Comparison of ENCODE assay signal across 8 cellular contexts in the genomic region with DNA sequence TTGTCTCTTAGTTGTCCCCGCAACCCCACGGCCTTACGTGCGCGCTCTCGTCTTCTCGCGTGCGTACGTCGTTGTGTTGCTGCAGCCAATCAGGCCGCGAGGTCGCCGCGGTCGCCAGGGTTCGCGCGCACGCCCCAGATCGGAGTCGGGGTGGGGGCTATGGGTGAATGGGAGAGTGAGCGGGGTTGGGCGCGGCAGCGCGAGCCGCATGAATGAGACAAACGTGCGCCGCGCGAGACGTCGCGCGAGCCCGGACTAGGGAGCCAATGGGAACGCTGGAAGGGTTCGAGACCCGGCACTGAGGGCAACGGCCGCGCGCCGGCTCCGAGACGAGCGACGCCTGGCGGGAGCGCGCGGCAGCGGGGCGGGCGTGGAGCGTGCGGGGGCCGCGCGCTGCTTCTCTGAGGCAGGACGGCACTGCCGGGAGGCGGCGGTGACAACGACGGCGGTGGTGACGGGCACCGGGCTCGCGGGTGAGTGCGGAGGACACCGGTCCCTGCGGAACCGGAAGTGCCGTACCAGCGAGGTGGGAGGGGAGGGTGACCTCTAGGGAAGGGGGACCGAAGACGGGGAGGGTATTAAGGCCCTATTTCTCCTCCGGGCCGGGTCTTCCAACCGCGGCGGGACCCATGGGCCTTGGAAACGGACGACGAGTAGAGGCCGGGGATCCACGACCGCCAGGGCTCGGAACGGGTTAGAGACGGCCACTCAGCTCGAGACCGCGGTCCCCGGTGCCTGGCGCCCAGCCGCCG. TPM values are rescaled to one million over a fixed set of nuclear protein-coding genes. Genes with fewer than 3 reads are reported as not detected.
A peak's percentile ranks its signal among the peaks of the same experiment; 100 is the strongest.
DNase-seq lines count a peak whose midpoint lies in the region; ATAC-seq and TF ChIP-seq lines count a peak whose summit lies in the region.

A gene with protein sequence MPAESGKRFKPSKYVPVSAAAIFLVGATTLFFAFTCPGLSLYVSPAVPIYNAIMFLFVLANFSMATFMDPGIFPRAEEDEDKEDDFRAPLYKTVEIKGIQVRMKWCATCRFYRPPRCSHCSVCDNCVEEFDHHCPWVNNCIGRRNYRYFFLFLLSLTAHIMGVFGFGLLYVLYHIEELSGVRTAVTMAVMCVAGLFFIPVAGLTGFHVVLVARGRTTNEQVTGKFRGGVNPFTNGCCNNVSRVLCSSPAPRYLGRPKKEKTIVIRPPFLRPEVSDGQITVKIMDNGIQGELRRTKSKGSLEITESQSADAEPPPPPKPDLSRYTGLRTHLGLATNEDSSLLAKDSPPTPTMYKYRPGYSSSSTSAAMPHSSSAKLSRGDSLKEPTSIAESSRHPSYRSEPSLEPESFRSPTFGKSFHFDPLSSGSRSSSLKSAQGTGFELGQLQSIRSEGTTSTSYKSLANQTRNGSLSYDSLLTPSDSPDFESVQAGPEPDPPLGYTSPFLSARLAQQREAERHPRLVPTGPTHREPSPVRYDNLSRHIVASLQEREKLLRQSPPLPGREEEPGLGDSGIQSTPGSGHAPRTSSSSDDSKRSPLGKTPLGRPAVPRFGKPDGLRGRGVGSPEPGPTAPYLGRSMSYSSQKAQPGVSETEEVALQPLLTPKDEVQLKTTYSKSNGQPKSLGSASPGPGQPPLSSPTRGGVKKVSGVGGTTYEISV (plus strand): TSS at position 400 of the 752 bp plus-strand sequence. CDS start 4,977 bp downstream, outside the sequence.

- ATAC-seq in RWPE2 (ENCODE audit: low read depth), result peak; percentile 92
- peak; percentile 93 for ATAC-seq in natural killer cell treated with Interleukin-12 subunit alpha and Interleukin-12 subunit beta and Interleukin-15 and Interleukin-18, amount 100 ng/mL, for 72 hours
- ATAC-seq in stimulated activated naive CD8-positive, alpha-beta T cell treated with anti-CD3 and anti-CD28 coated beads, Interleukin-15, Interleukin-2, amounts not matched to agents 100 U/mL and 50 U/mL, for 24 hours, result peak; percentile 96

- H3K27me3 Mint-ChIP-seq in activated T-helper 2 cell treated with anti-CD3 and anti-CD28 coated beads, Interferon-gamma antibody, Interleukin-2, Interleukin-4, amounts not matched to agents 10 μg/mL and 5 μg/mL and 100 μg/mL, durations not matched to agents 14 hours and 24 hours and 36 hours (ENCODE audit: low read depth), result no peaks in the 10 kb centered on the region
- no peaks in the 10 kb centered on the region for H3K27me3 Mint-ChIP-seq in natural killer cell treated with Interleukin-12 subunit alpha and Interleukin-12 subunit beta and Interleukin-15 and Interleukin-18, amount 100 ng/mL, for 72 hours

- H3K27ac ChIP-seq in RWPE2 (ENCODE audit: poor library complexity, severe bottlenecking), result peak within 1 kb of the TSS; percentile 90

- peak within 1 kb of the TSS; percentile 99 for H3K4me3 Mint-ChIP-seq in activated T-helper 2 cell treated with anti-CD3 and anti-CD28 coated beads, Interferon-gamma antibody, Interleukin-2, Interleukin-4, amounts not matched to agents 10 μg/mL and 5 μg/mL and 100 μg/mL, durations not matched to agents 14 hours and 24 hours and 36 hours (ENCODE audit: low read depth)
- H3K4me3 Mint-ChIP-seq in natural killer cell treated with Interleukin-12 subunit alpha and Interleukin-12 subunit beta and Interleukin-15 and Interleukin-18, amount 100 ng/mL, for 72 hours, result peak within 1 kb of the TSS; percentile 97

- peak within 1 kb of the TSS; percentile 99 for H3K27ac Mint-ChIP-seq in activated T-helper 2 cell treated with anti-CD3 and anti-CD28 coated beads, Interferon-gamma antibody, Interleukin-2, Interleukin-4, amounts not matched to agents 10 μg/mL and 5 μg/mL and 100 μg/mL, durations not matched to agents 14 hours and 24 hours and 36 hours
- peak within 1 kb of the TSS; percentile 99 for H3K27ac Mint-ChIP-seq in natural killer cell treated with Interleukin-12 subunit alpha and Interleukin-12 subunit beta and Interleukin-15 and Interleukin-18, amount 100 ng/mL, for 72 hours

- no peaks in the 10 kb centered on the region for H3K9me3 Mint-ChIP-seq in activated T-helper 2 cell treated with anti-CD3 and anti-CD28 coated beads, Interferon-gamma antibody, Interleukin-2, Interleukin-4, amounts not matched to agents 10 μg/mL and 5 μg/mL and 100 μg/mL, durations not matched to agents 14 hours and 24 hours and 36 hours
- H3K9me3 Mint-ChIP-seq in natural killer cell treated with Interleukin-12 subunit alpha and Interleukin-12 subunit beta and Interleukin-15 and Interleukin-18, amount 100 ng/mL, for 72 hours, result no peaks in the 10 kb centered on the region

- H3K36me3 Mint-ChIP-seq in activated T-helper 2 cell treated with anti-CD3 and anti-CD28 coated beads, Interferon-gamma antibody, Interleukin-2, Interleukin-4, amounts not matched to agents 10 μg/mL and 5 μg/mL and 100 μg/mL, durations not matched to agents 14 hours and 24 hours and 36 hours (ENCODE audit: low read depth), result peaks cover 30% of the 10 kb centered on the region
- H3K36me3 Mint-ChIP-seq in natural killer cell treated with Interleukin-12 subunit alpha and Interleukin-12 subunit beta and Interleukin-15 and Interleukin-18, amount 100 ng/mL, for 72 hours, result peaks cover 19% of the 10 kb centered on the region

- peaks cover 16% of the 10 kb centered on the region for H3K4me1 ChIP-seq in RWPE2 (ENCODE audit: insufficient read depth, poor library complexity, severe bottlenecking)

- peaks cover 29% of the 10 kb centered on the region for H3K4me1 Mint-ChIP-seq in activated T-helper 2 cell treated with anti-CD3 and anti-CD28 coated beads, Interferon-gamma antibody, Interleukin-2, Interleukin-4, amounts not matched to agents 10 μg/mL and 5 μg/mL and 100 μg/mL, durations not matched to agents 14 hours and 24 hours and 36 hours (ENCODE audit: low read depth)
- peaks cover 38% of the 10 kb centered on the region in 2 donors for H3K4me1 Mint-ChIP-seq in natural killer cell treated with Interleukin-12 subunit alpha and Interleukin-12 subunit beta and Interleukin-15 and Interleukin-18, amount 100 ng/mL, for 72 hours (ENCODE audit: low read depth in 2 of 2)

- DNase-seq in EL (peak; percentile 99), GOT3 (lab: John Stamatoyannopoulos, UW) (peak; percentile 97), LoVo (ENCODE audit: low spot score) (peak; percentile 96), RWPE2 (ENCODE audit: low spot score) (peak; percentile 99), fibroblast of peridontal ligament (ENCODE audit: extremely low read depth) (peak; percentile 99)
- DNase-seq in activated T-helper 2 cell treated with anti-CD3 and anti-CD28 coated beads, Interferon-gamma antibody, Interleukin-2, Interleukin-4, amounts not matched to agents 10 μg/mL and 5 μg/mL and 100 μg/mL, durations not matched to agents 14 hours and 24 hours and 36 hours (ENCODE audit: low spot score), result peak; percentile 100
- DNase-seq in natural killer cell treated with Interleukin-12 subunit alpha and Interleukin-12 subunit beta and Interleukin-15 and Interleukin-18, amount 100 ng/mL, for 72 hours (ENCODE audit: low spot score), result peak; percentile 100
- peak; percentile 99 for DNase-seq in stimulated activated naive CD8-positive, alpha-beta T cell treated with anti-CD3 and anti-CD28 coated beads, Interleukin-15, Interleukin-2, amounts not matched to agents 100 U/mL and 50 U/mL, for 24 hours

- peak; percentile 36 for TF ChIP-seq CTCF in RWPE2 (IDR thresholded peaks at IDR 0.05; ENCODE audit: poor library complexity, severe bottlenecking)

- peak within 1 kb of the TSS; percentile 83 for H3K4me3 ChIP-seq in RWPE2 (ENCODE audit: severe bottlenecking)

- H3K36me3 ChIP-seq in RWPE2 (ENCODE audit: low read depth), result peaks cover 21% of the 10 kb centered on the region

- H3K27me3 ChIP-seq in RWPE2 (ENCODE audit: insufficient read depth, poor library complexity, severe bottlenecking), result no peaks in the 10 kb centered on the region

- intact Hi-C loops in activated T-helper 2 cell treated with anti-CD3 and anti-CD28 coated beads, Interferon-gamma antibody, Interleukin-2, Interleukin-4, amounts not matched to agents 10 μg/mL and 5 μg/mL and 100 μg/mL, durations not matched to agents 14 hours and 24 hours and 36 hours (cut with micrococcal nuclease), result loop anchor here (1.0 to 10.0 kb wide), 11 partner anchors 11 to 1477 kb away; a partner anchor contains a TSS

- no peaks in the 10 kb centered on the region for H3K9me3 ChIP-seq in RWPE2 (ENCODE audit: severe bottlenecking)

RNA-seq across cellular contexts. Expression of the gene that starts here (rescaled TPM):
- 64.7 and 69.9 TPM in 2 replicates for total RNA-seq in activated T-helper 2 cell treated with anti-CD3 and anti-CD28 coated beads, Interferon-gamma antibody, Interleukin-2, Interleukin-4, amounts not matched to agents 10 μg/mL and 5 μg/mL and 100 μg/mL, durations not matched to agents 14 hours and 24 hours and 36 hours
- total RNA-seq in natural killer cell treated with Interleukin-12 subunit alpha and Interleukin-12 subunit beta and Interleukin-15 and Interleukin-18, amount 100 ng/mL, for 72 hours, result 10 to 100 TPM; 66.2 to 91.9 TPM

Comparison
In these comparisons a context has a peak if more than half of its experiments do, and no peak if none do; other contexts are left out.
1. Peak in every context shown above with its lines: DNase-seq, ATAC-seq, H3K4me3 ChIP-seq and H3K27ac ChIP-seq.